8 cellular contexts compared by ENCODE assay signal in the genomic region with DNA sequence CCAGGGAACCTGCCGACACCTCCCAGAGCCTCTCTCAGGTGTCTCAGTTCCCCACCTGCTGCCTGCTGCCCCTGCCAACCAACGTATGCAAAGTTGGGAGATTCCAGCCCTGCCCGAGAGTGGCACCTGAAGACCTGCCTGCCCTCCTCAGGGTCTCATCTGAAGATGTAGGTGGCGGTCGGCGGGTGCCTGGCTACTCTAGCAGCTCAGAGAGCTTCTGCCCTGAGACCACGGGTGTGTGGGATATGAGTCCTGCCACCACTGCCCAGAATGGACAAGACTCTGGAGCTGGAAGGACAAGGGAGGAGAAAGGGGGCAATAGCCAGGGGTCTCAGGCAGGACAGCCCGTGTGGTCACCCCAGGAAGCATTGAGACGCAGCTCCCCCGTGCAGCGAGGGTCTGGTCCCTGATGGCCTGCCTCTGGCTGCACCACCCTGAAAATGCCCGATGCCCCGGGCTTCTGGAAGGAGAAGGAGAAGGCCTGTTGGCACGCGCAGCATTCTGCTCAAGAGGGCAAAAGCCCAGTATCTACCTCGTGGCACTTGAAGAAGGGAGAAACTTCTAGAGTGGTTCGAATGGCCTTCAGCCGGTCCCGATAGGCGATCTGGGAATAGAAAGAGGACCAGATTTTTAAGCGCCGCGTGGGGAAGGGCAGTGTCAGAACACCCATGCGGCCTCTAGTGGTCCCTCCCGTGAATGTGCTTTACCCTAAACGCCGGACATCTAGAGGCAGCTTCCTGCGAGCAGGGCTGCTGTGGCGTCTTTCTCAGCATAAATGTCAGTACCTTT.
DNase-seq lines count a peak whose midpoint lies in the region; ATAC-seq and TF ChIP-seq lines count a peak whose summit lies in the region.

No MANE protein-coding gene starts in this region.

- no peak overlapping the region for H3K4me3 Mint-ChIP-seq in H9
- no peak overlapping the region for H3K4me3 Mint-ChIP-seq in activated B cell treated with CpG ODN at 0.5 μM for 24 hours

- H3K14ac ChIP-seq in H9 (ENCODE audit: insufficient read depth, low read length), result no peak overlapping the region

- H2BK20ac ChIP-seq in H9 (ENCODE audit: low read depth, low read length, poor library complexity, severe bottlenecking), result no peak overlapping the region

- no peak overlapping the region for H3T11ph ChIP-seq in H9 (ENCODE audit: low read length)

- H3K79me1 ChIP-seq in H9 (ENCODE audit: insufficient read depth, low read depth, low read length, poor library complexity, severe bottlenecking), result no peaks in the 10 kb centered on the region

- no peaks in the 10 kb centered on the region for H3K27me3 Mint-ChIP-seq in H9 (ENCODE audit: low read depth)
- H3K27me3 Mint-ChIP-seq in activated B cell treated with CpG ODN at 0.5 μM for 24 hours, result no peaks in the 10 kb centered on the region

- no peak overlapping the region for H3K18ac ChIP-seq in H9 (ENCODE audit: insufficient read length, low read depth, low read length)

- no peak overlapping the region for H2BK120ac ChIP-seq in H9 (ENCODE audit: low read depth, low read length, poor library complexity, severe bottlenecking)

- H4K5ac ChIP-seq in H9 (ENCODE audit: insufficient read length, low read depth, low read length), result no peak overlapping the region

- no peaks in the 10 kb centered on the region for H4K20me1 ChIP-seq in H9 (ENCODE audit: control insufficient read depth, insufficient read depth, insufficient read length)

- no peaks in the 10 kb centered on the region for H3K79me2 ChIP-seq in H9 (ENCODE audit: insufficient read depth, low read length)

- DNase-seq in H9, result no peak
- peak; percentile 15 for DNase-seq in activated B cell treated with CpG ODN at 0.5 μM for 24 hours
- peak; percentile 53 to 73 for DNase-seq in heart right ventricle

- H3K36me3 Mint-ChIP-seq in H9 (ENCODE audit: insufficient read depth in 1 of 3, low read depth in 3 of 3) (peaks cover 0 to 4% (median 2%) of the 10 kb centered on the region in 3 experiments; a peak in 2 of 7 replicates), activated B cell treated with CpG ODN at 0.5 μM for 24 hours (ENCODE audit: low read depth) (peaks cover 82% of the 10 kb centered on the region)

- POLR2A ChIA-PET in activated B cell treated with CpG ODN at 0.5 μM for 24 hours (lab: Charles Lee), result interaction anchor here (1.0 to 2.0 kb wide), 5 partner anchors 25 to 66 kb away, joined by 3 to 6 read pairs (median 4); no protein-coding TSS in a partner anchor

- H3K4me3 ChIP-seq in heart right ventricle (peak overlapping the region in 1 of 10 donors; percentile 6), skeletal muscle satellite cell (ENCODE audit: low read length) (no peak overlapping the region)

- ATAC-seq in activated B cell treated with CpG ODN at 0.5 μM for 24 hours (ENCODE audit: low read depth), result no peak
- peak in 7 of 8 donors; percentile 52 to 70 (median 56) for ATAC-seq in heart right ventricle
- no peak for ATAC-seq in SK-N-SH treated with all-trans-retinoic acid at 6 μM for 48 hours
- no peak for ATAC-seq in GM21360 (IDR thresholded peaks at IDR 0.05; ENCODE audit: unreplicated experiment)
- no peak for ATAC-seq in HG03045 (IDR thresholded peaks at IDR 0.05; ENCODE audit: unreplicated experiment)
- ATAC-seq in HG03571 (IDR thresholded peaks at IDR 0.05; ENCODE audit: unreplicated experiment), result no peak

- no peak overlapping the region for H3K4ac ChIP-seq in H9 (ENCODE audit: low read depth, low read length)

- H3K9me3 Mint-ChIP-seq in H9, result no peaks in the 10 kb centered on the region
- H3K9me3 Mint-ChIP-seq in activated B cell treated with CpG ODN at 0.5 μM for 24 hours, result no peaks in the 10 kb centered on the region

- H2BK5ac ChIP-seq in H9 (ENCODE audit: insufficient read length, low read length), result no peak overlapping the region

- no peak overlapping the region for H4K8ac ChIP-seq in H9 (replicated peaks; ENCODE audit: insufficient read length, low read depth, low read length)

- no peak overlapping the region for H2AK5ac ChIP-seq in H9 (ENCODE audit: insufficient read length, low read length)

- CTCF ChIA-PET in activated B cell treated with CpG ODN at 0.5 μM for 24 hours (lab: Charles Lee), result interaction anchor here (1.0 to 8.4 kb wide), 4 partner anchors 11 to 189 kb away, joined by 3 to 91 read pairs (median 4); no protein-coding TSS in a partner anchor

- H3K36me3 ChIP-seq in heart right ventricle (peaks cover 0 to 96% (median 14%) of the 10 kb centered on the region in 9 donors), skeletal muscle satellite cell (ENCODE audit: insufficient read depth, low read length) (no peaks in the 10 kb centered on the region)

- intact Hi-C loops in activated B cell treated with CpG ODN at 0.5 μM for 24 hours (cut with micrococcal nuclease), result no loop called here
- intact Hi-C loops in heart right ventricle (cut with DNase I), result loop anchor here in 9 of 10 donors (2.0 to 10.0 kb wide), 8 partner anchors 47 to 807 kb away; a partner anchor contains a TSS

- TF ChIP-seq CTCF in H9 (conservative IDR thresholded peaks at IDR 0.05) (peak; percentile 59), activated B cell treated with CpG ODN at 0.5 μM for 24 hours (IDR thresholded peaks at IDR 0.05) (no peak), heart right ventricle (IDR thresholded peaks at IDR 0.05) (peak; percentile 34 to 70 (median 58))

- no peak overlapping the region for H2BK12ac ChIP-seq in H9 (ENCODE audit: insufficient read length, low read depth, low read length)

- no peaks in the 10 kb centered on the region for H3K4me1 ChIP-seq in H9 (ENCODE audit: insufficient read depth, low read length)
- H3K4me1 ChIP-seq in heart right ventricle, result peaks cover 7 to 83% (median 40%) of the 10 kb centered on the region in 9 donors
- peaks cover 5% of the 10 kb centered on the region for H3K4me1 ChIP-seq in skeletal muscle satellite cell (ENCODE audit: control insufficient read depth, insufficient read depth, low read length)

- no peak overlapping the region for H3K23ac ChIP-seq in H9 (ENCODE audit: insufficient read length, low read depth, low read length)

- H2AFZ ChIP-seq in H9 (ENCODE audit: low read length), result no peak overlapping the region

- H3K27ac Mint-ChIP-seq in H9 (peak overlapping the region in 1 of 3 experiments; percentile 1; a peak in 1 of 7 replicates), activated B cell treated with CpG ODN at 0.5 μM for 24 hours (peak overlapping the region; percentile 50)

- no peak overlapping the region for H2BK15ac ChIP-seq in H9 (ENCODE audit: low read depth, low read length)

- H3K9ac ChIP-seq in H9 (ENCODE audit: extremely low read depth, insufficient read length, low read length) (no peak overlapping the region), skeletal muscle satellite cell (ENCODE audit: low read depth, low read length) (no peak overlapping the region)

- H4K91ac ChIP-seq in H9 (ENCODE audit: insufficient read length, low read depth, low read length), result no peak overlapping the region

- no peaks in the 10 kb centered on the region for H3K27me3 ChIP-seq in H9 (ENCODE audit: insufficient read depth, low read length)
- H3K27me3 ChIP-seq in heart right ventricle, result no peaks in the 10 kb centered on the region
- peaks cover 8% of the 10 kb centered on the region for H3K27me3 ChIP-seq in skeletal muscle satellite cell (ENCODE audit: control insufficient read depth, insufficient read depth, low read length)

- H3K9me3 ChIP-seq in H9 (ENCODE audit: control insufficient read depth, low read depth, low read length) (no peaks in the 10 kb centered on the region), heart right ventricle (no peaks in the 10 kb centered on the region), skeletal muscle satellite cell (replicated peaks; ENCODE audit: low read length) (no peaks in the 10 kb centered on the region)

- H3K4me2 ChIP-seq in H9 (ENCODE audit: insufficient read depth, insufficient read length, low read length) (no peak overlapping the region), skeletal muscle satellite cell (ENCODE audit: low read length) (peak overlapping the region; percentile 36)

- no peaks in the 10 kb centered on the region for H3K23me2 ChIP-seq in H9 (ENCODE audit: insufficient read length, low read depth, low read length, poor library complexity, severe bottlenecking)

- no CpG with 5 or more reads among the region's 29 CpGs for WGBS in H9 (ENCODE audit: extremely low coverage, insufficient read length, low lambda C conversion rate)
- 58 to 66% methylated on average over 29 of the region's 29 CpGs for WGBS in heart right ventricle, 2 donors

- H3K56ac ChIP-seq in H9 (ENCODE audit: insufficient read length, low read depth, low read length), result no peak overlapping the region

- H3K4me1 Mint-ChIP-seq in H9, result peaks cover 17 to 30% of the 10 kb centered on the region in 2 experiments
- H3K4me1 Mint-ChIP-seq in activated B cell treated with CpG ODN at 0.5 μM for 24 hours, result peaks cover 84% of the 10 kb centered on the region

- H3K27ac ChIP-seq in H9 (ENCODE audit: insufficient read length, low read depth, low read length) (no peak overlapping the region), heart right ventricle (peak overlapping the region in 9 of 10 donors; percentile 17 to 71 (median 57))

TF ChIP-seq in SK-N-SH treated with all-trans-retinoic acid at 6 μM for 48 hours, 23 proteins besides CTCF, POLR2A, EP300 and RAD21 (continues in another document):
- TF ChIP-seq, protein P1, sequence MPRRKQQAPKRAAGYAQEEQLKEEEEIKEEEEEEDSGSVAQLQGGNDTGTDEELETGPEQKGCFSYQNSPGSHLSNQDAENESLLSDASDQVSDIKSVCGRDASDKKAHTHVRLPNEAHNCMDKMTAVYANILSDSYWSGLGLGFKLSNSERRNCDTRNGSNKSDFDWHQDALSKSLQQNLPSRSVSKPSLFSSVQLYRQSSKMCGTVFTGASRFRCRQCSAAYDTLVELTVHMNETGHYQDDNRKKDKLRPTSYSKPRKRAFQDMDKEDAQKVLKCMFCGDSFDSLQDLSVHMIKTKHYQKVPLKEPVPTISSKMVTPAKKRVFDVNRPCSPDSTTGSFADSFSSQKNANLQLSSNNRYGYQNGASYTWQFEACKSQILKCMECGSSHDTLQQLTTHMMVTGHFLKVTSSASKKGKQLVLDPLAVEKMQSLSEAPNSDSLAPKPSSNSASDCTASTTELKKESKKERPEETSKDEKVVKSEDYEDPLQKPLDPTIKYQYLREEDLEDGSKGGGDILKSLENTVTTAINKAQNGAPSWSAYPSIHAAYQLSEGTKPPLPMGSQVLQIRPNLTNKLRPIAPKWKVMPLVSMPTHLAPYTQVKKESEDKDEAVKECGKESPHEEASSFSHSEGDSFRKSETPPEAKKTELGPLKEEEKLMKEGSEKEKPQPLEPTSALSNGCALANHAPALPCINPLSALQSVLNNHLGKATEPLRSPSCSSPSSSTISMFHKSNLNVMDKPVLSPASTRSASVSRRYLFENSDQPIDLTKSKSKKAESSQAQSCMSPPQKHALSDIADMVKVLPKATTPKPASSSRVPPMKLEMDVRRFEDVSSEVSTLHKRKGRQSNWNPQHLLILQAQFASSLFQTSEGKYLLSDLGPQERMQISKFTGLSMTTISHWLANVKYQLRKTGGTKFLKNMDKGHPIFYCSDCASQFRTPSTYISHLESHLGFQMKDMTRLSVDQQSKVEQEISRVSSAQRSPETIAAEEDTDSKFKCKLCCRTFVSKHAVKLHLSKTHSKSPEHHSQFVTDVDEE (CRISPR knock-in tag; IDR thresholded peaks at IDR 0.05), result no peak
- no peak for TF ChIP-seq PPARA (CRISPR knock-in tag; IDR thresholded peaks at IDR 0.05; ENCODE audit: borderline replicate concordance)
- no peak for TF ChIP-seq ESRRG (CRISPR knock-in tag; IDR thresholded peaks at IDR 0.05)

Comparison
In these comparisons a context has a peak if more than half of its experiments do, and no peak if none do; other contexts are left out.
1. ATAC-seq: peak in heart right ventricle (7 of 8); none in activated B cell treated with CpG ODN at 0.5 μM for 24 hours (single experiment), SK-N-SH treated with all-trans-retinoic acid at 6 μM for 48 hours (single experiment), GM21360 (single experiment), HG03045 (single experiment) and HG03571 (single experiment).